21 cellular contexts compared by ENCODE assay signal in the genomic region with DNA sequence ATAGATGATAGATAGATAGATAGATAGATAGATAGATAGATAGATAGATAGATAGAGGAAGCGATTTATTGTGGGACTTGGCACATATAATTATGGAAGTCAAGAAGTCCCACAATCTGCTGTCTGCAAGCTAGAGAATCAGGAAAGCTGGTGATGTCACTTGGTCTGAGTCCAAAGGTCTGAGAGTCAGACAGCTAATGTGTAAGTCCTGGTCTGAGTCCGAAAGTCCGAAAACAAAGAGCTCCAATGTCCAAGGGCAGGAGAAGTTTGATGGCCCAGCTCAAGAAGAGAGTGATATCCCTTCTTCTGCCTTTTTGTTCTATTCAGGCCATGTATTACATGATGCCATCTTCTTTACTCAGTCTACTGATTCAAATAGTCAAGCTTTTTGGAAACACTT. TPM values are rescaled to one million over a fixed set of nuclear protein-coding genes. Genes with fewer than 3 reads are reported as not detected.
DNase-seq lines count a peak whose midpoint lies in the region; ATAC-seq and TF ChIP-seq lines count a peak whose summit lies in the region.
"Had no signal": no experiment of that assay in that cellular context is flagged by ENCODE, and none has a peak within 500 bp of the region (broad histone marks: within the 10 kb centered on the region; RNA-seq: fewer than 3 reads in every experiment).

No MANE protein-coding gene starts in this region.

- H3K4me1 Mint-ChIP-seq in activated T-helper 1 cell treated with anti-CD3 and anti-CD28 coated beads, Interleukin-12 subunit alpha, Interleukin-12 subunit beta, Interleukin-2, Interleukin-4 antibody, amounts not matched to agents 30 ng/mL and 10 ng/mL and 1 ng/mL, durations not matched to agents 14 hours and 24 hours and 36 hours (ENCODE audit: low read depth): no peaks in the 10 kb centered on the region

- no peak for TF ChIP-seq CTCF in mucosa of descending colon (IDR thresholded peaks at IDR 0.05)

- H3K4me1 ChIP-seq in mucosa of descending colon (ENCODE audit: low read depth): peaks cover 7% of the 10 kb centered on the region
- H3K4me1 ChIP-seq: HAP-1 had no signal

- no peaks in the 10 kb centered on the region for H3K36me3 ChIP-seq in mucosa of descending colon (ENCODE audit: low read depth)
- H3K36me3 ChIP-seq: BLaER1 treated with 17β-estradiol and CSF1 and Interleukin-3, amounts not matched to agents 10 nM and 100 nM; HAP-1 had no signal

- no peak overlapping the region for H3K27ac Mint-ChIP-seq in activated T-helper 1 cell treated with anti-CD3 and anti-CD28 coated beads, Interleukin-12 subunit alpha, Interleukin-12 subunit beta, Interleukin-2, Interleukin-4 antibody, amounts not matched to agents 30 ng/mL and 10 ng/mL and 1 ng/mL, durations not matched to agents 14 hours and 24 hours and 36 hours
- H3K27ac Mint-ChIP-seq: CD8-positive, alpha-beta T cell; GM23338 had no signal

- H3K9me3 ChIP-seq in mucosa of descending colon: no peaks in the 10 kb centered on the region

- DNase-seq in DMS 273 (lab: John Stamatoyannopoulos, UW; ENCODE audit: unreplicated experiment): peak; percentile 2
- no peak for DNase-seq in DMS 273 treated with DMSO at 0.1 percent for 48 hours (lab: John Stamatoyannopoulos, UW)
- peak; percentile 16 for DNase-seq in kidney tubule cell (ENCODE audit: low spot score)
- DNase-seq in mucosa of descending colon: peak in 1 of 3 donors; percentile 44
- no peak for DNase-seq in activated T-helper 1 cell treated with anti-CD3 and anti-CD28 coated beads, Interleukin-12 subunit alpha, Interleukin-12 subunit beta, Interleukin-2, Interleukin-4 antibody, amounts not matched to agents 30 ng/mL and 10 ng/mL and 1 ng/mL, durations not matched to agents 14 hours and 24 hours and 36 hours (ENCODE audit: low spot score)
- DNase-seq: CD8-positive, alpha-beta T cell; GDM1; MM.1S; NCI-H1048; NCI-H1417 treated with DMSO at 0.1 percent for 48 hours; NCI-H187; NCI-H2107; NCI-H446 treated with DMSO at 0.1 percent for 48 hours; PC-3; Right ventricle myocardium superior had no signal

- ATAC-seq in mucosa of descending colon (peak; percentile 30), HG03280 (IDR thresholded peaks at IDR 0.05; ENCODE audit: unreplicated experiment) (no peak), GM21390 (IDR thresholded peaks at IDR 0.05; ENCODE audit: unreplicated experiment) (no peak), HG02763 (IDR thresholded peaks at IDR 0.05; ENCODE audit: unreplicated experiment) (no peak)
- ATAC-seq: CD8-positive, alpha-beta T cell; GM23338; PC-3 had no signal

- peaks cover 5% of the 10 kb centered on the region for H3K9me3 Mint-ChIP-seq in activated T-helper 1 cell treated with anti-CD3 and anti-CD28 coated beads, Interleukin-12 subunit alpha, Interleukin-12 subunit beta, Interleukin-2, Interleukin-4 antibody, amounts not matched to agents 30 ng/mL and 10 ng/mL and 1 ng/mL, durations not matched to agents 14 hours and 24 hours and 36 hours
- H3K9me3 Mint-ChIP-seq: CD8-positive, alpha-beta T cell; GM23338 had no signal

- intact Hi-C loops in mucosa of descending colon (cut with DNase I, micrococcal nuclease): no loop called here
- intact Hi-C loops in activated T-helper 1 cell treated with anti-CD3 and anti-CD28 coated beads, Interleukin-12 subunit alpha, Interleukin-12 subunit beta, Interleukin-2, Interleukin-4 antibody, amounts not matched to agents 30 ng/mL and 10 ng/mL and 1 ng/mL, durations not matched to agents 14 hours and 24 hours and 36 hours (cut with micrococcal nuclease): no loop called here

- H3K27me3 Mint-ChIP-seq in activated T-helper 1 cell treated with anti-CD3 and anti-CD28 coated beads, Interleukin-12 subunit alpha, Interleukin-12 subunit beta, Interleukin-2, Interleukin-4 antibody, amounts not matched to agents 30 ng/mL and 10 ng/mL and 1 ng/mL, durations not matched to agents 14 hours and 24 hours and 36 hours (ENCODE audit: insufficient read depth): peaks cover 1% of the 10 kb centered on the region

- no peak overlapping the region for H3K4me3 ChIP-seq in mucosa of descending colon
- H3K4me3 ChIP-seq: BLaER1 treated with 17β-estradiol and CSF1 and Interleukin-3, amounts not matched to agents 10 nM and 100 nM; GM23338; HAP-1 had no signal

- no peaks in the 10 kb centered on the region for H3K36me3 Mint-ChIP-seq in activated T-helper 1 cell treated with anti-CD3 and anti-CD28 coated beads, Interleukin-12 subunit alpha, Interleukin-12 subunit beta, Interleukin-2, Interleukin-4 antibody, amounts not matched to agents 30 ng/mL and 10 ng/mL and 1 ng/mL, durations not matched to agents 14 hours and 24 hours and 36 hours (ENCODE audit: low read depth)
- H3K36me3 Mint-ChIP-seq: CD8-positive, alpha-beta T cell had no signal

- H3K4me3 Mint-ChIP-seq in activated T-helper 1 cell treated with anti-CD3 and anti-CD28 coated beads, Interleukin-12 subunit alpha, Interleukin-12 subunit beta, Interleukin-2, Interleukin-4 antibody, amounts not matched to agents 30 ng/mL and 10 ng/mL and 1 ng/mL, durations not matched to agents 14 hours and 24 hours and 36 hours: no peak overlapping the region
- H3K4me3 Mint-ChIP-seq: CD8-positive, alpha-beta T cell; GM23338 had no signal

RNA-seq across cellular contexts. Expression of a gene that starts 53.8 kb away (rescaled TPM):
- total RNA-seq in mucosa of descending colon: 100 to 1,000 TPM in 2 of 3 donors, 10 to 100 TPM in 1; 99.6 to 182 (median 102) TPM
- total RNA-seq in activated T-helper 1 cell treated with anti-CD3 and anti-CD28 coated beads, Interleukin-12 subunit alpha, Interleukin-12 subunit beta, Interleukin-2, Interleukin-4 antibody, amounts not matched to agents 30 ng/mL and 10 ng/mL and 1 ng/mL, durations not matched to agents 14 hours and 24 hours and 36 hours: 0.32 and 0.36 TPM in 2 replicates

Comparison
In these comparisons a context has a peak if more than half of its experiments do, and no peak if none do; other contexts are left out.
1. DNase-seq: peak in DMS 273 (single experiment) and kidney tubule cell (single experiment); none in DMS 273 treated with DMSO at 0.1 percent for 48 hours (single experiment) and activated T-helper 1 cell treated with anti-CD3 and anti-CD28 coated beads, Interleukin-12 subunit alpha, Interleukin-12 subunit beta, Interleukin-2, Interleukin-4 antibody, amounts not matched to agents 30 ng/mL and 10 ng/mL and 1 ng/mL, durations not matched to agents 14 hours and 24 hours and 36 hours (single experiment).
2. RNA of a gene that starts 53.8 kb away (total RNA-seq): 99.6 to 182 TPM in mucosa of descending colon; 0.32 to 0.36 TPM in activated T-helper 1 cell treated with anti-CD3 and anti-CD28 coated beads, Interleukin-12 subunit alpha, Interleukin-12 subunit beta, Interleukin-2, Interleukin-4 antibody, amounts not matched to agents 30 ng/mL and 10 ng/mL and 1 ng/mL, durations not matched to agents 14 hours and 24 hours and 36 hours; every median in the first group is over 10 times any median in the second.